ENCODE assay signal across 13 cellular contexts in genomic region chr5:169686137-169686536, GRCh38. TPM values are rescaled to one million over a fixed set of nuclear protein-coding genes. Genes with fewer than 3 reads are reported as not detected.
DNase-seq lines count a peak whose midpoint lies in the region; ATAC-seq and TF ChIP-seq lines count a peak whose summit lies in the region.
"Had no signal": no experiment of that assay in that cellular context is flagged by ENCODE, and none has a peak within 500 bp of the region (broad histone marks: within the 10 kb centered on the region; RNA-seq: fewer than 3 reads in every experiment).

No MANE protein-coding gene starts in this region.

- H3K4me3 Mint-ChIP-seq in activated T-helper 2 cell treated with anti-CD3 and anti-CD28 coated beads, Interferon-gamma antibody, Interleukin-2, Interleukin-4, amounts not matched to agents 10 μg/mL and 5 μg/mL and 100 μg/mL, durations not matched to agents 14 hours and 24 hours and 36 hours (ENCODE audit: low read depth): no peak overlapping the region
- H3K4me3 Mint-ChIP-seq: mesothelial cell of epicardium had no signal

- intact Hi-C loops in activated T-helper 2 cell treated with anti-CD3 and anti-CD28 coated beads, Interferon-gamma antibody, Interleukin-2, Interleukin-4, amounts not matched to agents 10 μg/mL and 5 μg/mL and 100 μg/mL, durations not matched to agents 14 hours and 24 hours and 36 hours (cut with micrococcal nuclease): no loop called here

- no peaks in the 10 kb centered on the region for H3K9me3 Mint-ChIP-seq in activated T-helper 2 cell treated with anti-CD3 and anti-CD28 coated beads, Interferon-gamma antibody, Interleukin-2, Interleukin-4, amounts not matched to agents 10 μg/mL and 5 μg/mL and 100 μg/mL, durations not matched to agents 14 hours and 24 hours and 36 hours
- H3K9me3 Mint-ChIP-seq: mesothelial cell of epicardium had no signal

- H3K9ac ChIP-seq in MM.1S (ENCODE audit: low read length): no peak overlapping the region

- TF ChIP-seq CTCF in MM.1S (IDR thresholded peaks at IDR 0.05; ENCODE audit: low read length): no peak

- H4K20me1 ChIP-seq in MM.1S (ENCODE audit: insufficient read depth, low read length): no peaks in the 10 kb centered on the region

- no peak overlapping the region for H3K4me3 ChIP-seq in effector memory CD4-positive, alpha-beta T cell (ENCODE audit: insufficient read depth, low read depth, low read length, poor library complexity, severe bottlenecking)
- no peak overlapping the region for H3K4me3 ChIP-seq in MM.1S (ENCODE audit: low read length)
- H3K4me3 ChIP-seq: uterus had no signal

- H3K4me1 Mint-ChIP-seq in activated T-helper 2 cell treated with anti-CD3 and anti-CD28 coated beads, Interferon-gamma antibody, Interleukin-2, Interleukin-4, amounts not matched to agents 10 μg/mL and 5 μg/mL and 100 μg/mL, durations not matched to agents 14 hours and 24 hours and 36 hours (ENCODE audit: low read depth): peaks cover 2% of the 10 kb centered on the region
- H3K4me1 Mint-ChIP-seq: mesothelial cell of epicardium had no signal

- no peaks in the 10 kb centered on the region for H3K9me2 ChIP-seq in MM.1S (replicated peaks; ENCODE audit: insufficient read depth, low read length)

- no peak for DNase-seq in activated T-helper 2 cell treated with anti-CD3 and anti-CD28 coated beads, Interferon-gamma antibody, Interleukin-2, Interleukin-4, amounts not matched to agents 10 μg/mL and 5 μg/mL and 100 μg/mL, durations not matched to agents 14 hours and 24 hours and 36 hours (ENCODE audit: low spot score)
- DNase-seq in effector memory CD4-positive, alpha-beta T cell: no peak
- DNase-seq in HK-2 (ENCODE audit: unreplicated experiment) (no peak), MM.1S (no peak), G401 (ENCODE audit: low spot score) (no peak)
- DNase-seq: amygdala, NCI-H526, uterus had no signal

- H3K27ac ChIP-seq in effector memory CD4-positive, alpha-beta T cell (ENCODE audit: insufficient read depth, low read length, poor library complexity, severe bottlenecking): no peak overlapping the region
- no peak overlapping the region for H3K27ac ChIP-seq in MM.1S (ENCODE audit: low read length)
- H3K27ac ChIP-seq: uterus had no signal

- ATAC-seq in GM18858 (IDR thresholded peaks at IDR 0.05; ENCODE audit: unreplicated experiment) (peak; percentile 90), GM21423 (IDR thresholded peaks at IDR 0.05; ENCODE audit: unreplicated experiment) (peak; percentile 90), HG03159 (IDR thresholded peaks at IDR 0.05; ENCODE audit: unreplicated experiment) (peak; percentile 58)

- no peaks in the 10 kb centered on the region for H3K9me3 ChIP-seq in effector memory CD4-positive, alpha-beta T cell (ENCODE audit: control insufficient read depth, low read length)
- no peaks in the 10 kb centered on the region for H3K9me3 ChIP-seq in MM.1S (replicated peaks; ENCODE audit: insufficient read depth, low read length)
- H3K9me3 ChIP-seq: uterus had no signal

- peaks cover 88% of the 10 kb centered on the region for H3K36me3 Mint-ChIP-seq in activated T-helper 2 cell treated with anti-CD3 and anti-CD28 coated beads, Interferon-gamma antibody, Interleukin-2, Interleukin-4, amounts not matched to agents 10 μg/mL and 5 μg/mL and 100 μg/mL, durations not matched to agents 14 hours and 24 hours and 36 hours (ENCODE audit: low read depth)
- H3K36me3 Mint-ChIP-seq: mesothelial cell of epicardium had no signal

- no peaks in the 10 kb centered on the region for H3K27me3 ChIP-seq in effector memory CD4-positive, alpha-beta T cell (replicated peaks; ENCODE audit: control insufficient read depth, insufficient read depth, low read length, poor library complexity, severe bottlenecking)
- no peaks in the 10 kb centered on the region for H3K27me3 ChIP-seq in MM.1S (replicated peaks; ENCODE audit: insufficient read depth, low read length)
- H3K27me3 ChIP-seq: uterus had no signal

- no peak overlapping the region for H3K4me2 ChIP-seq in MM.1S (ENCODE audit: low read depth, low read length)

- no peaks in the 10 kb centered on the region for H3K79me2 ChIP-seq in MM.1S (ENCODE audit: low read length)

- H3K36me3 ChIP-seq in effector memory CD4-positive, alpha-beta T cell (ENCODE audit: control insufficient read depth, insufficient read depth, low read length): peaks cover 75% of the 10 kb centered on the region
- H3K36me3 ChIP-seq in MM.1S (replicated peaks; ENCODE audit: insufficient read depth, low read length): peaks cover 5% of the 10 kb centered on the region
- H3K36me3 ChIP-seq: uterus had no signal

- in situ Hi-C loops in G401 (cut with HindIII; ENCODE audit: low sequenced_read_pairs): no loop called here

- no peak overlapping the region for H2AFZ ChIP-seq in MM.1S (ENCODE audit: low read length)

- peak overlapping the region; percentile 42 for H3K27ac Mint-ChIP-seq in activated T-helper 2 cell treated with anti-CD3 and anti-CD28 coated beads, Interferon-gamma antibody, Interleukin-2, Interleukin-4, amounts not matched to agents 10 μg/mL and 5 μg/mL and 100 μg/mL, durations not matched to agents 14 hours and 24 hours and 36 hours
- H3K27ac Mint-ChIP-seq: mesothelial cell of epicardium had no signal

- H3F3A ChIP-seq in MM.1S (ENCODE audit: insufficient read depth, low read length): no peaks in the 10 kb centered on the region

- no peaks in the 10 kb centered on the region for H3K27me3 Mint-ChIP-seq in activated T-helper 2 cell treated with anti-CD3 and anti-CD28 coated beads, Interferon-gamma antibody, Interleukin-2, Interleukin-4, amounts not matched to agents 10 μg/mL and 5 μg/mL and 100 μg/mL, durations not matched to agents 14 hours and 24 hours and 36 hours (ENCODE audit: low read depth)

- no peaks in the 10 kb centered on the region for H3K4me1 ChIP-seq in effector memory CD4-positive, alpha-beta T cell (ENCODE audit: control insufficient read depth, insufficient read depth, low read length, poor library complexity, severe bottlenecking)
- H3K4me1 ChIP-seq in MM.1S (ENCODE audit: low read length): no peaks in the 10 kb centered on the region
- H3K4me1 ChIP-seq: uterus had no signal

RNA-seq across cellular contexts. Expression of gene DOCK2, which starts 49.1 kb away (rescaled TPM):
- 217 and 246 TPM in 2 replicates for total RNA-seq in activated T-helper 2 cell treated with anti-CD3 and anti-CD28 coated beads, Interferon-gamma antibody, Interleukin-2, Interleukin-4, amounts not matched to agents 10 μg/mL and 5 μg/mL and 100 μg/mL, durations not matched to agents 14 hours and 24 hours and 36 hours
- total RNA-seq in G401 (2014; rRNA removed; shearing (Covaris generic)): not detected in 2 replicates
- total RNA-seq: HT-29 had no signal

Comparison
In these comparisons a context has a peak if more than half of its experiments do, and no peak if none do; other contexts are left out.
1. RNA of gene DOCK2, which starts 49.1 kb away (total RNA-seq): 217 to 246 TPM in activated T-helper 2 cell treated with anti-CD3 and anti-CD28 coated beads, Interferon-gamma antibody, Interleukin-2, Interleukin-4, amounts not matched to agents 10 μg/mL and 5 μg/mL and 100 μg/mL, durations not matched to agents 14 hours and 24 hours and 36 hours; not detected in G401; every median in the first group is over 100 times any median in the second.
2. Peak in every context shown above with its lines, with median percentiles within 50 percentile points of each other: ATAC-seq.